ENCODE assay signal across 26 cellular contexts in genomic region chr3:126370055-126370454, GRCh38. TPM values are rescaled to one million over a fixed set of nuclear protein-coding genes. Genes with fewer than 3 reads are reported as not detected.
"Had no signal": no experiment of that assay in that cellular context is flagged by ENCODE, and none has a peak within 500 bp of the region (broad histone marks: within the 10 kb centered on the region; RNA-seq: fewer than 3 reads in every experiment).

No MANE protein-coding gene starts in this region.

- H3K4me1 Mint-ChIP-seq: activated naive CD8-positive, alpha-beta T cell treated with anti-CD3 and anti-CD28 coated beads, Interleukin-2, amount 50 U/mL, for 24 hours had no signal

- H3K9me3 Mint-ChIP-seq: activated CD8-positive, alpha-beta T cell treated with anti-CD3 and anti-CD28 coated beads for 36 hours; activated naive CD4-positive, alpha-beta T cell treated with anti-CD3 and anti-CD28 coated beads, Interleukin-2, amount 50 U/mL, for 72 hours; activated naive CD8-positive, alpha-beta T cell treated with anti-CD3 and anti-CD28 coated beads, Interleukin-2, amount 50 U/mL, for 24 hours; activated T-cell treated with anti-CD3 and anti-CD28 coated beads, Interleukin-2, amount 50 U/mL, for 72 hours; brain; T-helper 1 cell treated with Interleukin-12 subunit alpha and Interleukin-12 subunit beta and Interleukin-4 antibody, amounts not matched to agents 30 μg/mL and 1 μg/mL, for 36 hours had no signal

- H3K4me3 Mint-ChIP-seq: activated CD8-positive, alpha-beta T cell treated with anti-CD3 and anti-CD28 coated beads for 36 hours; activated naive CD8-positive, alpha-beta T cell treated with anti-CD3 and anti-CD28 coated beads, Interleukin-2, amount 50 U/mL, for 24 hours; activated T-cell treated with anti-CD3 and anti-CD28 coated beads, Interleukin-2, amount 50 U/mL, for 72 hours; brain; T-helper 1 cell treated with Interleukin-12 subunit alpha and Interleukin-12 subunit beta and Interleukin-4 antibody, amounts not matched to agents 30 μg/mL and 1 μg/mL, for 36 hours had no signal

- H3K9me3 ChIP-seq: Peyer's patch, SJSA1 had no signal

- H3K4me2 ChIP-seq: KMS-11 had no signal

- H3K36me3 Mint-ChIP-seq: activated naive CD4-positive, alpha-beta T cell treated with anti-CD3 and anti-CD28 coated beads, Interleukin-2, amount 50 U/mL, for 72 hours; brain had no signal

- H3K4me3 ChIP-seq: Peyer's patch, SJSA1 had no signal

- H3K27ac Mint-ChIP-seq: activated CD8-positive, alpha-beta T cell treated with anti-CD3 and anti-CD28 coated beads for 36 hours; activated naive CD4-positive, alpha-beta T cell treated with anti-CD3 and anti-CD28 coated beads, Interleukin-2, amount 50 U/mL, for 72 hours; activated naive CD8-positive, alpha-beta T cell treated with anti-CD3 and anti-CD28 coated beads, Interleukin-2, amount 50 U/mL, for 24 hours; activated T-cell treated with anti-CD3 and anti-CD28 coated beads, Interleukin-2, amount 50 U/mL, for 72 hours; brain; T-helper 1 cell treated with Interleukin-12 subunit alpha and Interleukin-12 subunit beta and Interleukin-4 antibody, amounts not matched to agents 30 μg/mL and 1 μg/mL, for 36 hours had no signal

- DNase-seq: activated CD4-positive, alpha-beta T cell treated with anti-CD3 and anti-CD28 coated beads for 4 hours; activated CD8-positive, alpha-beta memory T cell treated with anti-CD3 and anti-CD28 coated beads, Interleukin-2, amount 50 U/mL, for 4 hours; activated CD8-positive, alpha-beta T cell treated with anti-CD3 and anti-CD28 coated beads for 36 hours; activated naive CD4-positive, alpha-beta T cell treated with Interleukin-2 at 50 U/mL for 16 hours; activated naive CD8-positive, alpha-beta T cell treated with anti-CD3 and anti-CD28 coated beads, Interleukin-2, amount 50 U/mL, for 24 hours; activated T-cell treated with anti-CD3 and anti-CD28 coated beads, Interleukin-2, amount 50 U/mL, for 72 hours; amniotic stem cell; MV-4-11; NCI-H1092 treated with DMSO at 0.1 percent for 48 hours; NCI-H1417 treated with DMSO at 0.1 percent for 48 hours; NCI-H1694; NCI-H2029; NCI-H2107; NCI-H510A treated with DMSO at 0.1 percent for 48 hours; NCI-H69; SHP77 had no signal

- H3K27me3 Mint-ChIP-seq: activated naive CD8-positive, alpha-beta T cell treated with anti-CD3 and anti-CD28 coated beads, Interleukin-2, amount 50 U/mL, for 24 hours had no signal

- H3K36me3 ChIP-seq: Peyer's patch, SJSA1 had no signal

- ATAC-seq: activated CD4-positive, CD25-positive, alpha-beta regulatory T cell treated with anti-CD3 and anti-CD28 coated beads, Interleukin-2, amount 50 U/mL, for 24 hours; activated CD8-positive, alpha-beta T cell treated with anti-CD3 and anti-CD28 coated beads for 36 hours; activated naive CD4-positive, alpha-beta T cell treated with anti-CD3 and anti-CD28 coated beads, Interleukin-2, amount 50 U/mL, for 72 hours; activated naive CD8-positive, alpha-beta T cell treated with anti-CD3 and anti-CD28 coated beads, Interleukin-2, amount 50 U/mL, for 24 hours; activated T-cell treated with anti-CD3 and anti-CD28 coated beads, Interleukin-2, amount 50 U/mL, for 72 hours had no signal

- H3K27ac ChIP-seq: KMS-11, Peyer's patch, RWPE1, SJSA1 had no signal

- H3K9ac ChIP-seq: KMS-11 had no signal

- H3K27me3 ChIP-seq: Peyer's patch, SJSA1 had no signal

- H3K4me1 ChIP-seq: Peyer's patch, SJSA1 had no signal

RNA-seq across cellular contexts. Expression of gene CFAP100, which starts 24.7 kb away (rescaled TPM):
- total RNA-seq: activated CD8-positive, alpha-beta T cell treated with anti-CD3 and anti-CD28 coated beads for 36 hours; activated naive CD4-positive, alpha-beta T cell treated with anti-CD3 and anti-CD28 coated beads, Interleukin-2, amount 50 U/mL, for 72 hours; activated T-cell treated with anti-CD3 and anti-CD28 coated beads, Interleukin-2, amount 50 U/mL, for 72 hours; astrocyte; MCF 10A; Peyer's patch; SJSA1 had no signal
